Comparison of ENCODE assay signal across 1 cellular context in the genomic region with DNA sequence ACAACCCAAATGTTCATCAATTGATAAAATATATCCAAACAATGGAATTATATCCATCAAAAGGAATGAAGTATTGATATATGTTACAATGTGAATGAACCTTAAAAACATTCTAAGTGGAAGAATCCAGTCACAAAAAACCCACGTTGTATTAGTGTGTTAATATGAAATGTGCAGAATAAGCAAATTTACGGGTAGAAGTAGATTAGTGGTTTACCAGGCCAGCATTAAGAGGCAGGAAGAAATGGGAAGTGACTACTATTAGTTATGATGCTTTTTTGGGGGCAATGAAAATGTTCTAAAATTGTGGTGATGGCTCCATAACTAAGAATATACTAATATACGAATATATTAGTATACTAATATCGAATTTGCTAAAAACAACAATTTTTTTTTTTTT.
TF ChIP-seq lines count a peak whose summit lies in the region.

No MANE protein-coding gene starts in this region.

TF ChIP-seq in A549, 52 proteins besides CTCF, POLR2A, EP300 and RAD21:
- TF ChIP-seq MAFK (IDR thresholded peaks at IDR 0.05; ENCODE audit: partially characterized antibody) = peak; percentile 93
- no peak for TF ChIP-seq RNF2 (IDR thresholded peaks at IDR 0.05; ENCODE audit: borderline replicate concordance, low read depth)
